Comparison of ENCODE assay signal across 10 cellular contexts in the genomic region with DNA sequence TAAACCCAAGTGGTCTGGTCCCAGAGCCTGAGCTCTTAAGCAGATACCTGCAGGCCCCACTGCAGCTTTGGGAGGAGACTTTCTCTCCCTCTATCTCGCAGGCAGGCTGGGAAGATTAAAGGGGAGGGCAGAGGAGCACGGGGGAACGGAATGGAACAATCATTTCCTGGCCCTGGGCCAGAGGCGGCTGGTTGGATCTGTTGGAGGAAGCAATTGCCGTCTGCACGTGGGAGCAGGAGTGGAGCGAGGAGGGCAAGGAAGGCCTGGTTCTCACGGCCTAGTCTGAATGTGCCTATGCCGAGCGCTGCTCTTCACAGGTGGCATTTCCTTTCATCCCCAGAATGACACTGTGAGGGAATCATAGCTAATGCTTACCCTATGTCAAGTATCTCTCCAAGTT. TPM values are rescaled to one million over a fixed set of nuclear protein-coding genes. Genes with fewer than 3 reads are reported as not detected.
DNase-seq lines count a peak whose midpoint lies in the region; ATAC-seq, FAIRE-seq and TF ChIP-seq lines count a peak whose summit lies in the region.
"Had no signal": no experiment of that assay in that cellular context is flagged by ENCODE, and none has a peak within 500 bp of the region (broad histone marks: within the 10 kb centered on the region; RNA-seq: fewer than 3 reads in every experiment).

No MANE protein-coding gene starts in this region.

- H3K4me1 ChIP-seq in astrocyte (ENCODE audit: insufficient read depth, low read length) (no peaks in the 10 kb centered on the region), upper lobe of right lung (no peaks in the 10 kb centered on the region), suprapubic skin (peaks cover 11% of the 10 kb centered on the region)

- intact Hi-C loops in upper lobe of right lung (cut with DNase I): no loop called here

- H3K9me3 ChIP-seq in astrocyte (ENCODE audit: insufficient read depth, low read depth, low read length): no peaks in the 10 kb centered on the region
- H3K9me3 ChIP-seq in upper lobe of right lung: no peaks in the 10 kb centered on the region
- H3K9me3 ChIP-seq in suprapubic skin: no peaks in the 10 kb centered on the region

- H4K20me1 ChIP-seq in astrocyte (ENCODE audit: insufficient read depth, low read length): no peaks in the 10 kb centered on the region

- H3K27ac ChIP-seq in astrocyte (ENCODE audit: low read depth, low read length) (no peak overlapping the region), upper lobe of right lung (no peak overlapping the region), suprapubic skin (no peak overlapping the region)

- peaks cover 8% of the 10 kb centered on the region for H3K4me1 Mint-ChIP-seq in astrocyte (ENCODE audit: low read depth, unreplicated experiment)

- no peak for FAIRE-seq in astrocyte (lab: Jason Lieb, UNC)

- H3K4me3 ChIP-seq in astrocyte (ENCODE audit: insufficient read depth, low read depth, low read length) (no peak overlapping the region), upper lobe of right lung (no peak overlapping the region), suprapubic skin (no peak overlapping the region)

- H3K9me3 Mint-ChIP-seq in astrocyte (ENCODE audit: unreplicated experiment): peaks cover 15% of the 10 kb centered on the region

- H3K36me3 ChIP-seq in astrocyte (ENCODE audit: insufficient read depth, low read length) (no peaks in the 10 kb centered on the region), upper lobe of right lung (no peaks in the 10 kb centered on the region), suprapubic skin (no peaks in the 10 kb centered on the region)

- 14% methylated on average over 10 of the region's 10 CpGs for WGBS in suprapubic skin

- no peaks in the 10 kb centered on the region for H3K27me3 Mint-ChIP-seq in astrocyte (ENCODE audit: low read depth, unreplicated experiment)

- H3K27me3 ChIP-seq in astrocyte (ENCODE audit: insufficient read depth, low read length) (peaks cover 5% of the 10 kb centered on the region), upper lobe of right lung (no peaks in the 10 kb centered on the region), suprapubic skin (peaks cover 6% of the 10 kb centered on the region)

- no peak overlapping the region for H3K4me2 ChIP-seq in astrocyte (ENCODE audit: low read length)

- TF ChIP-seq CTCF in astrocyte (IDR thresholded peaks at IDR 0.05; ENCODE audit: insufficient read depth, low read depth, low read length): no peak
- TF ChIP-seq CTCF in upper lobe of right lung (IDR thresholded peaks at IDR 0.05): no peak
- no peak for TF ChIP-seq CTCF in suprapubic skin (IDR thresholded peaks at IDR 0.05)

- peak; percentile 29 for ATAC-seq in upper lobe of right lung

- H3K27ac Mint-ChIP-seq in astrocyte (ENCODE audit: unreplicated experiment): no peak overlapping the region

- no peaks in the 10 kb centered on the region for H3K79me2 ChIP-seq in astrocyte (ENCODE audit: insufficient read depth, low read length)

- no peak for TF ChIP-seq EP300 in suprapubic skin (IDR thresholded peaks at IDR 0.05)

- no peak overlapping the region for H2AFZ ChIP-seq in astrocyte (ENCODE audit: low read depth, low read length)

- no peak overlapping the region for H3K4me3 Mint-ChIP-seq in astrocyte (ENCODE audit: unreplicated experiment)

- H3K9ac ChIP-seq in astrocyte (ENCODE audit: low read length): no peak overlapping the region

- DNase-seq in DMS53 (lab: John Stamatoyannopoulos, UW) (peak; percentile 24), DMS53 treated with DMSO at 0.1 percent for 48 hours (lab: John Stamatoyannopoulos, UW; ENCODE audit: unreplicated experiment) (no peak), astrocyte (ENCODE audit: low read depth) (peak; percentile 13), iPS-NIHi7 (ENCODE audit: extremely low spot score) (peak; percentile 46), upper lobe of right lung (no peak), suprapubic skin (ENCODE audit: low spot score in 2 of 2) (no peak)
- no peak for DNase-seq in activated CD4-positive, alpha-beta T cell treated with anti-CD3 and anti-CD28 coated beads, Interleukin-2, amount 50 U/mL, for 48 hours
- DNase-seq in activated CD4-positive, CD25-positive, alpha-beta regulatory T cell treated with anti-CD3 and anti-CD28 coated beads, Interleukin-2, amount 50 U/mL, for 72 hours: no peak
- DNase-seq: 8988T, NCI-H187 treated with DMSO at 0.1 percent for 48 hours had no signal

- TF ChIP-seq POLR2A in suprapubic skin (IDR thresholded peaks at IDR 0.05): no peak

- peaks cover 5% of the 10 kb centered on the region for H3K36me3 Mint-ChIP-seq in astrocyte (ENCODE audit: low read depth, unreplicated experiment)

RNA-seq across cellular contexts. Expression of a gene that starts 23.7 kb away (rescaled TPM):
- total RNA-seq in astrocyte: 5.6 and 6.8 TPM in 2 replicates
- not detected for total RNA-seq in upper lobe of right lung
- total RNA-seq in suprapubic skin: 1 to 10 TPM in 3 of 4 donors, under 1 TPM in 1; 0.64 to 2.5 (median 1.5) TPM

Comparison
In these comparisons a context has a peak if more than half of its experiments do, and no peak if none do; other contexts are left out.
1. DNase-seq: peak in DMS53 (single experiment), astrocyte (single experiment) and iPS-NIHi7 (single experiment); none in DMS53 treated with DMSO at 0.1 percent for 48 hours (single experiment), upper lobe of right lung (single experiment), activated CD4-positive, alpha-beta T cell treated with anti-CD3 and anti-CD28 coated beads, Interleukin-2, amount 50 U/mL, for 48 hours (0 of 2), activated CD4-positive, CD25-positive, alpha-beta regulatory T cell treated with anti-CD3 and anti-CD28 coated beads, Interleukin-2, amount 50 U/mL, for 72 hours (single experiment) and suprapubic skin (0 of 2).